Comparison of ENCODE assay signal across 8 cellular contexts in the genomic region with DNA sequence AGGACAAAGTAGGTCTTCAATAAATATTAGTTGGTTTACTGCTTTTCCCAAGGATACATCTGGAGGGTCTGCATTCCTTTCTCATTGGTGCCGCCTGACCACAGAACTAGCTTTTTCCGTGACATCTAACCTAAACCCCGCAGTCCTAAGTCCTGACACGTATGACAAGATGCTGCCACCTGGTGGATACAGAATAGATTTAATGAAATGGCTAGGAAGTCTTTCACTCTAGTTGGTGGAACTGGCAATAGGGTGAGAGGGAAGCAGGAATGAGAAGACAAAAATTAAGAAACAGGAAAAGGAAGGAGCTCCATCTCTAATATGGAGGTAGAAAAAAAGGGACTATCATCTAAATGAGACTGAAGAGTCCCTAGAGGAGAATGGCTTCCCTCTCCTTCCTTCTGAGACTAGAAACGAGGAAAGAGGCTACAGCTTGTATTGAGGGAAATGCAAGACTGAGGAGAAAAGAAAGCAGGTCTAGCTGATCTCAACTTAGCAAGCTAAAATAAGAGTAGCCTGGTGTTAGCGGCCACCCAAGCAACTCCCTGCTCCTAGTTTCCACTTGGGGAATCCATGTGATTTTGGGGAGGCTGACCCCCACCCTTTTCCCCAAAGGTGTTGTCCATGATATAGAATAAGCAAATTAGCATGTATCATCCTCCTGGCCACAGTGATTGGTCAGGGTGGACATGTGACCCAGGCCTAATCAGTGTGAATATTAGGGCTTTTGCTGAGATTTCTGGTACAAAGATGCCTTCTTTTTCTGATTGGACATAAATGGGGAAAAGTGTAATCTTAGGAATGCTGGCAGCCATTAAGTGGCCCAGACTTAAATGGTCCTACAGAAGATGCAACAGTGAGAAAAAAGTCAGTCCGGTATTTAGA. TPM values are rescaled to one million over a fixed set of nuclear protein-coding genes. Genes with fewer than 3 reads are reported as not detected.
A peak's percentile ranks its signal among the peaks of the same experiment; 100 is the strongest.
DNase-seq lines count a peak whose midpoint lies in the region; ATAC-seq, FAIRE-seq and TF ChIP-seq lines count a peak whose summit lies in the region.

No MANE protein-coding gene starts in this region.

- H2AFZ ChIP-seq in Loucy (ENCODE audit: low read length): no peak overlapping the region
- no peak overlapping the region for H2AFZ ChIP-seq in osteoblast (ENCODE audit: low read length)

- no peak overlapping the region for H3K4me3 ChIP-seq in Loucy (ENCODE audit: low read length, poor library complexity, severe bottlenecking)
- no peak overlapping the region for H3K4me3 ChIP-seq in osteoblast (ENCODE audit: insufficient read depth, low read length)

- no peaks in the 10 kb centered on the region for H3K9me3 Mint-ChIP-seq in activated naive CD4-positive, alpha-beta T cell treated with anti-CD3 and anti-CD28 coated beads, Interleukin-2, amount 10 ng/mL, durations not matched to agents 7 days and 5 days

- peaks cover 21% of the 10 kb centered on the region for H3K4me1 Mint-ChIP-seq in activated naive CD4-positive, alpha-beta T cell treated with anti-CD3 and anti-CD28 coated beads, Interleukin-2, amount 10 ng/mL, durations not matched to agents 7 days and 5 days

- H3K27ac Mint-ChIP-seq in activated naive CD4-positive, alpha-beta T cell treated with anti-CD3 and anti-CD28 coated beads, Interleukin-2, amount 10 ng/mL, durations not matched to agents 7 days and 5 days: no peak overlapping the region

- no peak overlapping the region for H3K27ac ChIP-seq in osteoblast (ENCODE audit: low read depth, low read length)

- peaks cover 34% of the 10 kb centered on the region for H3K36me3 Mint-ChIP-seq in activated naive CD4-positive, alpha-beta T cell treated with anti-CD3 and anti-CD28 coated beads, Interleukin-2, amount 10 ng/mL, durations not matched to agents 7 days and 5 days

- H3K4me3 Mint-ChIP-seq in activated naive CD4-positive, alpha-beta T cell treated with anti-CD3 and anti-CD28 coated beads, Interleukin-2, amount 10 ng/mL, durations not matched to agents 7 days and 5 days: no peak overlapping the region

- H3K79me2 ChIP-seq in Loucy (ENCODE audit: insufficient read depth, low read length) (peaks cover 27% of the 10 kb centered on the region), osteoblast (ENCODE audit: insufficient read depth, low read length) (peaks cover 6% of the 10 kb centered on the region)

- peak; percentile 80 for FAIRE-seq in RCC 7860 (lab: Jason Lieb, UNC)
- no peak for FAIRE-seq in frontal cortex (lab: Jason Lieb, UNC)

- H3K4me1 ChIP-seq in Loucy (ENCODE audit: insufficient read depth, low read length, poor library complexity, severe bottlenecking) (peaks cover 22% of the 10 kb centered on the region), osteoblast (ENCODE audit: insufficient read depth, low read length) (peaks cover 9% of the 10 kb centered on the region)

- CTCF ChIA-PET in activated naive CD4-positive, alpha-beta T cell treated with anti-CD3 and anti-CD28 coated beads, Interleukin-2, amount 10 ng/mL, durations not matched to agents 7 days and 5 days (lab: Charles Lee): interaction anchor here (0.6 to 6.3 kb wide), 30 partner anchors 9 to 496 kb away, joined by 3 to 114 read pairs (median 4); partner anchors contain the start of genes PSMB4 and VPS72

- H3K9me3 ChIP-seq in Loucy (ENCODE audit: insufficient read depth, low read depth, low read length): no peaks in the 10 kb centered on the region
- no peaks in the 10 kb centered on the region for H3K9me3 ChIP-seq in osteoblast (ENCODE audit: low read depth, low read length)

- no peak for DNase-seq in Right ventricle myocardium inferior (ENCODE audit: missing footprints)
- DNase-seq in cardiac septum (ENCODE audit: low spot score): no peak
- peak; percentile 72 for DNase-seq in RCC 7860 (ENCODE audit: low spot score)
- peak; percentile 62 for DNase-seq in activated naive CD4-positive, alpha-beta T cell treated with anti-CD3 and anti-CD28 coated beads, Interleukin-2, amount 10 ng/mL, durations not matched to agents 7 days and 5 days
- peak; percentile 41 to 54 for DNase-seq in frontal cortex (ENCODE audit: low spot score in 2 of 2)
- DNase-seq in osteoblast (ENCODE audit: insufficient read length, low spot score, missing footprints): peak; percentile 69

- intact Hi-C loops in Right ventricle myocardium inferior (cut with DNase I) (loop anchor here (2.0 kb wide), 1 partner anchor 38 kb away; no protein-coding TSS in a partner anchor), cardiac septum (cut with DNase I) (loop anchor here (1.0 to 5.0 kb wide), 2 partner anchors 40 to 144 kb away; partner anchors contain the start of gene PIP5K1A)

- no peaks in the 10 kb centered on the region for H3K27me3 Mint-ChIP-seq in activated naive CD4-positive, alpha-beta T cell treated with anti-CD3 and anti-CD28 coated beads, Interleukin-2, amount 10 ng/mL, durations not matched to agents 7 days and 5 days

- TF ChIP-seq CTCF in Loucy (conservative IDR thresholded peaks at IDR 0.05; ENCODE audit: low read length) (peak; percentile 86), osteoblast (IDR thresholded peaks at IDR 0.05; ENCODE audit: extremely low read depth, low read depth, low read length) (peak; percentile 73)

- H4K20me1 ChIP-seq in Loucy (ENCODE audit: insufficient read depth, low read length, poor library complexity, severe bottlenecking) (peaks cover 23% of the 10 kb centered on the region), osteoblast (ENCODE audit: insufficient read depth, low read length) (no peaks in the 10 kb centered on the region)

- H3K4me2 ChIP-seq in Loucy (ENCODE audit: low read depth, low read length, poor library complexity, severe bottlenecking): no peak overlapping the region
- H3K4me2 ChIP-seq in osteoblast (ENCODE audit: insufficient read depth, low read length): peak overlapping the region; percentile 58

- peaks cover 12% of the 10 kb centered on the region for H3F3A ChIP-seq in Loucy (ENCODE audit: low read depth)

- ATAC-seq in Right ventricle myocardium inferior (peak; percentile 82), GM21423 (IDR thresholded peaks at IDR 0.05; ENCODE audit: unreplicated experiment) (no peak)

- H3K27me3 ChIP-seq in Loucy (ENCODE audit: insufficient read depth, low read length, poor library complexity, severe bottlenecking) (no peaks in the 10 kb centered on the region), osteoblast (ENCODE audit: insufficient read depth, low read length) (no peaks in the 10 kb centered on the region)

- H3K36me3 ChIP-seq in Loucy (ENCODE audit: insufficient read depth, low read length) (peaks cover 28% of the 10 kb centered on the region; the same call in 1 of the 2 replicates), osteoblast (ENCODE audit: insufficient read depth, low read length) (peaks cover 17% of the 10 kb centered on the region)

- no peaks in the 10 kb centered on the region for H3K9me2 ChIP-seq in Loucy (replicated peaks; ENCODE audit: low read depth, low read length)

- H3K9ac ChIP-seq in Loucy (ENCODE audit: low read depth, low read length, poor library complexity, severe bottlenecking): no peak overlapping the region

RNA-seq across cellular contexts. Expression of gene RFX5, which starts 5.9 kb away (rescaled TPM):
- 16.5 TPM for total RNA-seq in Right ventricle myocardium inferior
- 27.2 TPM for total RNA-seq in cardiac septum
- total RNA-seq in frontal cortex: 14.3 TPM
- 22.4 and 24.2 TPM in 2 replicates for total RNA-seq in osteoblast

RNA-seq across cellular contexts. Expression of gene PI4KB, which starts 13.9 kb away (rescaled TPM):
- total RNA-seq in Right ventricle myocardium inferior: 53.7 TPM
- total RNA-seq in cardiac septum: 47.7 TPM
- 28.5 TPM for total RNA-seq in frontal cortex
- total RNA-seq in osteoblast: 43.3 and 43.8 TPM in 2 replicates

RNA-seq across cellular contexts. Expression of gene SELENBP1, which starts 31.4 kb away (rescaled TPM):
- total RNA-seq in Right ventricle myocardium inferior (129 TPM), cardiac septum (21.2 TPM), frontal cortex (6.5 TPM), osteoblast (28.3 and 42.0 TPM in 2 replicates)

RNA-seq across cellular contexts. Expression of gene PSMB4, which starts 58.3 kb away (rescaled TPM):
- total RNA-seq in Right ventricle myocardium inferior (185 TPM), cardiac septum (186 TPM), frontal cortex (369 TPM), osteoblast (362 and 375 TPM in 2 replicates)

RNA-seq across cellular contexts. Expression of gene ZNF687, which starts 59.0 kb away (rescaled TPM):
- total RNA-seq in Right ventricle myocardium inferior: 10.8 TPM
- total RNA-seq in cardiac septum: 12.8 TPM
- 4.9 TPM for total RNA-seq in frontal cortex
- 15.9 and 16.5 TPM in 2 replicates for total RNA-seq in osteoblast

Comparison
In these comparisons a context has a peak if more than half of its experiments do, and no peak if none do; other contexts are left out.
1. DNase-seq: peak in RCC 7860 (single experiment), activated naive CD4-positive, alpha-beta T cell treated with anti-CD3 and anti-CD28 coated beads, Interleukin-2, amount 10 ng/mL, durations not matched to agents 7 days and 5 days (single experiment), frontal cortex (2 of 2) and osteoblast (single experiment); none in Right ventricle myocardium inferior (single experiment) and cardiac septum (single experiment).